ENCODE assay signal across 20 cellular contexts in the genomic region with DNA sequence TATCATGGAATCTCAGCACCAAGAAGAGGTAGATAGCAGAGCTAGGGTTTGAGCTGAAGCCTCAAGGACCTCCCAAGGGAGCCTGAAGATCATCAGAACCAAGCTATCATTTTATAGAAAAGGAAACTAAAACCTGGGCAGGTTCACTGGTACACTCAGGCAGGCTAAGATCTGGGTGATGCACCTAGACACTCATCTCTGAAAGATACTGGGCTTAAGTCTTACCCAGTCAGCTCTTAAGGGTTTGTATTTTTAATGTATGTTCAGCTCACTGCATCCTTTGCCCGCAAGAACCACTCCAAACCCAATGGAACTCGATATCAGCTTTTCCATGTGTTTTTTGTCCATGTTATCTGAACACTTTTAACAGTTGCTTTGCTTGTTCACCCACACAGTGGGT.
DNase-seq lines count a peak whose midpoint lies in the region; ATAC-seq and TF ChIP-seq lines count a peak whose summit lies in the region.
"Had no signal": no experiment of that assay in that cellular context is flagged by ENCODE, and none has a peak within 500 bp of the region (broad histone marks: within the 10 kb centered on the region; RNA-seq: fewer than 3 reads in every experiment).

No MANE protein-coding gene starts in this region.

- H3K36me3 ChIP-seq in PC-3 (ENCODE audit: low read depth, low read length), result no peaks in the 10 kb centered on the region; the same call in 1 of the 2 replicates
- H3K36me3 ChIP-seq: SJSA1 had no signal

- intact Hi-C loops in PC-3 (cut with micrococcal nuclease), result no loop called here

- H3K9me3 Mint-ChIP-seq in neural crest cell, result peaks cover 18% of the 10 kb centered on the region
- H3K9me3 Mint-ChIP-seq in activated CD4-positive, alpha-beta T cell treated with anti-CD3 and anti-CD28 coated beads, Interleukin-2, amount 10 ng/mL, durations not matched to agents 7 days and 5 days, result peaks cover 3% of the 10 kb centered on the region
- H3K9me3 Mint-ChIP-seq in HFFc6, result peaks cover 27% of the 10 kb centered on the region

- H3F3A ChIP-seq in PC-3 (ENCODE audit: low read length, unreplicated experiment), result no peaks in the 10 kb centered on the region

- ATAC-seq in PC-3, result no peak; the same call in 1 of the 2 replicates

- H3K9me3 ChIP-seq in PC-3 (ENCODE audit: low read length), result no peaks in the 10 kb centered on the region
- H3K9me3 ChIP-seq: Caco-2 had no signal

- H3K9ac ChIP-seq in PC-3 (ENCODE audit: low read length), result peak overlapping the region; percentile 40; the same call in 1 of the 2 replicates

- no peak overlapping the region for H3K4me2 ChIP-seq in PC-3 (ENCODE audit: low read length)

- no peaks in the 10 kb centered on the region for H3K9me2 ChIP-seq in PC-3 (replicated peaks; ENCODE audit: low read length)

- no peak overlapping the region for H3K4me3 ChIP-seq in PC-3 (ENCODE audit: low read length)
- H3K4me3 ChIP-seq: SJSA1 had no signal

- H3K4me1 Mint-ChIP-seq in neural crest cell (peaks cover 25% of the 10 kb centered on the region), HFFc6 (ENCODE audit: low read depth) (no peaks in the 10 kb centered on the region)
- H3K4me1 Mint-ChIP-seq in activated CD4-positive, alpha-beta T cell treated with anti-CD3 and anti-CD28 coated beads, Interleukin-2, amount 10 ng/mL, durations not matched to agents 7 days and 5 days, result peaks cover 11% of the 10 kb centered on the region

- no peak for TF ChIP-seq CTCF in PC-3 (conservative IDR thresholded peaks at IDR 0.05; ENCODE audit: low read depth, low read length)
- TF ChIP-seq CTCF in neural crest cell (conservative IDR thresholded peaks at IDR 0.05), result no peak
- TF ChIP-seq CTCF in HFFc6 (IDR thresholded peaks at IDR 0.05), result no peak

- POLR2A ChIA-PET in PC-3 (lab: Charles Lee; ENCODE audit: unreplicated experiment), result no interaction called here
- POLR2A ChIA-PET in activated CD4-positive, alpha-beta T cell treated with anti-CD3 and anti-CD28 coated beads, Interleukin-2, amount 10 ng/mL, durations not matched to agents 7 days and 5 days (lab: Charles Lee), result no interaction called here

- no peaks in the 10 kb centered on the region for H3K27me3 Mint-ChIP-seq in neural crest cell (ENCODE audit: low read depth)
- H3K27me3 Mint-ChIP-seq in activated CD4-positive, alpha-beta T cell treated with anti-CD3 and anti-CD28 coated beads, Interleukin-2, amount 10 ng/mL, durations not matched to agents 7 days and 5 days, result no peaks in the 10 kb centered on the region
- peaks cover 7% of the 10 kb centered on the region for H3K27me3 Mint-ChIP-seq in HFFc6 (ENCODE audit: insufficient read depth)
- H3K27me3 Mint-ChIP-seq: CD4-positive, alpha-beta memory T cell had no signal

- no peak for DNase-seq in PC-3
- DNase-seq in caudate nucleus (lab: John Stamatoyannopoulos, UW), result no peak
- no peak for DNase-seq in neural crest cell (ENCODE audit: low read depth, low spot score)
- no peak for DNase-seq in mucosa of gallbladder (ENCODE audit: low spot score)
- no peak for DNase-seq in activated CD4-positive, alpha-beta T cell treated with anti-CD3 and anti-CD28 coated beads, Interleukin-2, amount 10 ng/mL, durations not matched to agents 7 days and 5 days
- no peak for DNase-seq in HFFc6
- DNase-seq: Caco-2; CD4-positive, alpha-beta memory T cell; GF-D8; Kasumi-1; NCI-H1105 treated with DMSO at 0.1 percent for 48 hours; NCI-H146; NCI-H1930; NCI-H2107; NCI-H524; NK-92 treated with Interleukin-12 subunit alpha and Interleukin-12 subunit beta, amount 100 ng/mL, for 24 hours; Right ventricle myocardium superior; RPMI8226 had no signal

- CTCF ChIA-PET in PC-3 (lab: Charles Lee), result no interaction called here
- CTCF ChIA-PET in activated CD4-positive, alpha-beta T cell treated with anti-CD3 and anti-CD28 coated beads, Interleukin-2, amount 10 ng/mL, durations not matched to agents 7 days and 5 days (lab: Charles Lee), result interaction anchor here (1.3 kb wide), 1 partner anchor 41 kb away, joined by 3 read pairs; no protein-coding TSS in a partner anchor

- H2AFZ ChIP-seq in PC-3 (ENCODE audit: low read length), result peak overlapping the region; percentile 17; the same call in 1 of the 2 replicates

- H4K20me1 ChIP-seq in PC-3 (ENCODE audit: low read length), result no peaks in the 10 kb centered on the region

- H3K27ac ChIP-seq in PC-3 (ENCODE audit: low read length) (peak overlapping the region; percentile 75), caudate nucleus (ENCODE audit: low read depth, low read length) (peak overlapping the region; percentile 100), temporal lobe (ENCODE audit: low read depth, low read length) (peak overlapping the region; percentile 99)
- H3K27ac ChIP-seq: SJSA1 had no signal

- H3K27ac Mint-ChIP-seq in neural crest cell (ENCODE audit: unreplicated experiment), result peak overlapping the region; percentile 93
- H3K27ac Mint-ChIP-seq in activated CD4-positive, alpha-beta T cell treated with anti-CD3 and anti-CD28 coated beads, Interleukin-2, amount 10 ng/mL, durations not matched to agents 7 days and 5 days, result no peak overlapping the region
- no peak overlapping the region for H3K27ac Mint-ChIP-seq in HFFc6

- no peaks in the 10 kb centered on the region for H3K4me1 ChIP-seq in PC-3 (ENCODE audit: insufficient read depth, low read length)
- H3K4me1 ChIP-seq: Caco-2, SJSA1 had no signal

- peaks cover 8% of the 10 kb centered on the region for H3K36me3 Mint-ChIP-seq in neural crest cell (ENCODE audit: low read depth)
- peaks cover 3% of the 10 kb centered on the region for H3K36me3 Mint-ChIP-seq in activated CD4-positive, alpha-beta T cell treated with anti-CD3 and anti-CD28 coated beads, Interleukin-2, amount 10 ng/mL, durations not matched to agents 7 days and 5 days (ENCODE audit: low read depth)
- H3K36me3 Mint-ChIP-seq in HFFc6 (ENCODE audit: low read depth), result peaks cover 36% of the 10 kb centered on the region
- H3K36me3 Mint-ChIP-seq: CD4-positive, alpha-beta memory T cell had no signal

- H3K4me3 Mint-ChIP-seq in neural crest cell (peak overlapping the region; percentile 70), HFFc6 (no peak overlapping the region)
- H3K4me3 Mint-ChIP-seq in activated CD4-positive, alpha-beta T cell treated with anti-CD3 and anti-CD28 coated beads, Interleukin-2, amount 10 ng/mL, durations not matched to agents 7 days and 5 days, result no peak overlapping the region

- no TSS peak for BruUV-seq in PC-3 (replicated peaks; lab: Mats Ljungman, UMichigan)

- H3K79me2 ChIP-seq in PC-3 (ENCODE audit: low read length), result no peaks in the 10 kb centered on the region

- H3K27me3 ChIP-seq in PC-3 (ENCODE audit: low read length), result no peaks in the 10 kb centered on the region
- H3K27me3 ChIP-seq: SJSA1 had no signal
